ENCODE assay signal across 1 cellular context in the genomic region with DNA sequence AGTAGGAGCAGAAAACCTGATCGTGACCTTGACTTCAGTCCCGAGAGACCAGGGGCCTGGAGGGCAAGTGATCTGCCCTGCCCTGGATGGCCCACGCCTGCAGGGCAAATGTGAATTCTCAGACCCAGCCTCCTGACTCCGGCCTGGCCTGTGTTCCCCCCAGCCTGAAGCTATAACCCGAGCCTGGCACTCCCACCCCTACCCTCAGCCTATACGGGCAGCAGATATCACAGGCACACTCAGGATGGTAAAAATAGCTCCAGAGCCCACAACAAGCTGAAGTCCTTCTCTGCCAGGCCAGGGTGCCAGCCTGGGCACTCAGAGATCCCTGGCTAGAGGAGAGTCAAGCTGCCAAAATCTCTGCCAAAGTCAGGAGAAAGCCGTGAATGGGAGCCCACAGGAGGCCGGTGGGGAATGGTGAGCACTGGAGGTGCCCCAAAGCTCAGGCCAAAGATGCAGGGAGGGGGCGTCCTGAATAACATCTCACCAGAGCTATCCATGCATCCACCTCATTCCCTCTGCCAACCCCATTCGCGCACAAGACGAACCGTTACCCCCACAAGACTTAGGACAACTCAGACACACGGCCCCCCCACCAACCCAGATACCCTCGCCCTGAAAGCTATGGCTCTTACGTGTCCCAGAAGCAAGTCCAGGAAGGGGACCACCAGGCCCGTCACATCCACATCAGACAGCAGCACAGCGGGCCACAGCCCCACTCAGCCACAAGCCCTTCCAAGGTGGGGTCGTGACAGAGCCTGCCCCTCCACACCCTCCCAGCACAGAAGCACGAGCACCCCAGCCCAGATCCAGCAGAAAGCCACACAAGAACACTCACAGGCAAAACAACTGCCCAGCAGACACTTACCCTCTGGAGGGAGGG.
TF ChIP-seq lines count a peak whose summit lies in the region.

No MANE protein-coding gene starts in this region.

TF ChIP-seq in H1, 55 proteins besides CTCF, POLR2A, EP300 and RAD21:
- TF ChIP-seq BACH1 (IDR thresholded peaks at IDR 0.05; ENCODE audit: low read length) (no peak), CBX5 (IDR thresholded peaks at IDR 0.05; ENCODE audit: low read depth, low read length) (no peak), FOSL1 (IDR thresholded peaks at IDR 0.05; ENCODE audit: insufficient read depth, low read depth, low read length) (no peak), HDAC2 (IDR thresholded peaks at IDR 0.05; ENCODE audit: borderline replicate concordance in 1 of 2, low read depth in 2 of 2, low read length in 2 of 2) (no peak), SAP30 (IDR thresholded peaks at IDR 0.05; ENCODE audit: insufficient read depth, insufficient replicate concordance, low read length) (no peak), ZNF274 (IDR thresholded peaks at IDR 0.05; ENCODE audit: borderline replicate concordance, extremely low read depth, low read length) (no peak), EZH2 (IDR thresholded peaks at IDR 0.05; ENCODE audit: low read depth, low read length, severe bottlenecking) (no peak)
